11 cellular contexts compared by ENCODE assay signal in genomic region chr16:57301126-57301817, GRCh38. TPM values are rescaled to one million over a fixed set of nuclear protein-coding genes. Genes with fewer than 3 reads are reported as not detected.
A peak's percentile ranks its signal among the peaks of the same experiment; 100 is the strongest.
DNase-seq lines count a peak whose midpoint lies in the region; ATAC-seq and TF ChIP-seq lines count a peak whose summit lies in the region.
"Had no signal": no experiment of that assay in that cellular context is flagged by ENCODE, and none has a peak within 500 bp of the region (broad histone marks: within the 10 kb centered on the region; RNA-seq: fewer than 3 reads in every experiment).

No MANE protein-coding gene starts in this region.

- WGBS in esophagus squamous epithelium, 2 donors: 36 to 38% methylated on average over 16 to 19 of the region's 19 CpGs

- CTCF ChIA-PET in activated CD4-positive, alpha-beta memory T cell treated with anti-CD3 and anti-CD28 coated beads for 36 hours (lab: Charles Lee): interaction anchor here (0.9 to 8.6 kb wide), 15 partner anchors 11 to 250 kb away, joined by 3 to 210 read pairs (median 8); partner anchors contain the start of genes CIAPIN1 and COQ9

- no peaks in the 10 kb centered on the region for H3K36me3 ChIP-seq in CD4-positive, CD25-positive, alpha-beta regulatory T cell (ENCODE audit: control insufficient read depth, insufficient read depth, low read length)
- H3K36me3 ChIP-seq in Karpas-422 (ENCODE audit: insufficient read depth, low read length): no peaks in the 10 kb centered on the region
- H3K36me3 ChIP-seq in esophagus squamous epithelium: no peaks in the 10 kb centered on the region
- H3K36me3 ChIP-seq: right lobe of liver had no signal

- no peak overlapping the region for H2AFZ ChIP-seq in Karpas-422 (ENCODE audit: low read length)

- no peak overlapping the region for H3K27ac Mint-ChIP-seq in CD4-positive, CD25-positive, alpha-beta regulatory T cell
- H3K27ac Mint-ChIP-seq in activated CD4-positive, alpha-beta memory T cell treated with anti-CD3 and anti-CD28 coated beads for 36 hours: no peak overlapping the region

- no peak overlapping the region for H3K4me3 Mint-ChIP-seq in CD4-positive, CD25-positive, alpha-beta regulatory T cell
- no peak overlapping the region for H3K4me3 Mint-ChIP-seq in activated CD4-positive, alpha-beta memory T cell treated with anti-CD3 and anti-CD28 coated beads for 36 hours

- no peak for TF ChIP-seq CTCF in esophagus squamous epithelium (IDR thresholded peaks at IDR 0.05)

- H3K4me2 ChIP-seq in Karpas-422 (ENCODE audit: low read depth, low read length, poor library complexity, severe bottlenecking): peak overlapping the region; percentile 45

- H3K4me1 Mint-ChIP-seq in CD4-positive, CD25-positive, alpha-beta regulatory T cell: peaks cover 0 to 12% (median 4%) of the 10 kb centered on the region in 4 donors
- peaks cover 10% of the 10 kb centered on the region for H3K4me1 Mint-ChIP-seq in activated CD4-positive, alpha-beta memory T cell treated with anti-CD3 and anti-CD28 coated beads for 36 hours (ENCODE audit: low read depth)

- H3K27ac ChIP-seq in CD4-positive, CD25-positive, alpha-beta regulatory T cell (ENCODE audit: insufficient read depth, low read length, poor library complexity, severe bottlenecking): no peak overlapping the region
- no peak overlapping the region for H3K27ac ChIP-seq in Karpas-422 (ENCODE audit: low read length)
- peak overlapping the region in 3 of 4 donors; percentile 49 to 89 (median 60) for H3K27ac ChIP-seq in esophagus squamous epithelium

- H3K27me3 ChIP-seq in CD4-positive, CD25-positive, alpha-beta regulatory T cell (ENCODE audit: control insufficient read depth, insufficient read depth, low read length): no peaks in the 10 kb centered on the region
- H3K27me3 ChIP-seq in Karpas-422 (ENCODE audit: low read length) (no peaks in the 10 kb centered on the region), esophagus squamous epithelium (no peaks in the 10 kb centered on the region)
- H3K27me3 ChIP-seq: right lobe of liver had no signal

- H3K9ac ChIP-seq in Karpas-422 (ENCODE audit: low read length): no peak overlapping the region

- ATAC-seq in CD4-positive, CD25-positive, alpha-beta regulatory T cell (ENCODE audit: low read depth in 2 of 2): no peak
- no peak for ATAC-seq in HG02759 (IDR thresholded peaks at IDR 0.05; ENCODE audit: unreplicated experiment)
- no peak for ATAC-seq in HG02763 (IDR thresholded peaks at IDR 0.05; ENCODE audit: unreplicated experiment)

- no peak for TF ChIP-seq POLR2A in esophagus squamous epithelium (IDR thresholded peaks at IDR 0.05)

- POLR2A ChIA-PET in activated CD4-positive, alpha-beta memory T cell treated with anti-CD3 and anti-CD28 coated beads for 36 hours (lab: Charles Lee): interaction anchor here (1.2 kb wide), 1 partner anchor 116 kb away, joined by 6 read pairs; no protein-coding TSS in a partner anchor

- peaks cover 0 to 3% (median 0%) of the 10 kb centered on the region in 7 donors for H3K9me3 Mint-ChIP-seq in CD4-positive, CD25-positive, alpha-beta regulatory T cell
- no peaks in the 10 kb centered on the region for H3K9me3 Mint-ChIP-seq in activated CD4-positive, alpha-beta memory T cell treated with anti-CD3 and anti-CD28 coated beads for 36 hours

- H3K4me3 ChIP-seq in CD4-positive, CD25-positive, alpha-beta regulatory T cell (ENCODE audit: low read depth, low read length): peak overlapping the region; percentile 64
- H3K4me3 ChIP-seq in Karpas-422 (ENCODE audit: low read length) (no peak overlapping the region; the same call in 1 of the 2 replicates), esophagus squamous epithelium (peak overlapping the region in 3 of 4 donors; percentile 15 to 61 (median 32))
- H3K4me3 ChIP-seq: right lobe of liver had no signal

- peaks cover 5% of the 10 kb centered on the region for H3K27me3 Mint-ChIP-seq in CD4-positive, CD25-positive, alpha-beta regulatory T cell
- no peaks in the 10 kb centered on the region for H3K27me3 Mint-ChIP-seq in activated CD4-positive, alpha-beta memory T cell treated with anti-CD3 and anti-CD28 coated beads for 36 hours

- DNase-seq in CD4-positive, CD25-positive, alpha-beta regulatory T cell: no peak
- DNase-seq in Karpas-422 (no peak), esophagus squamous epithelium (lab: John Stamatoyannopoulos, UW) (no peak), posterior cingulate gyrus (peak in 6 of 10 donors; percentile 42 to 92 (median 74)), OCI-M2 (lab: John Stamatoyannopoulos, UW; ENCODE audit: unreplicated experiment) (no peak)
- no peak for DNase-seq in activated CD4-positive, alpha-beta memory T cell treated with anti-CD3 and anti-CD28 coated beads for 36 hours

- intact Hi-C loops in esophagus squamous epithelium (cut with DNase I) (loop anchor here (2.0 to 10.0 kb wide), 2 partner anchors 116 to 224 kb away; no protein-coding TSS in a partner anchor), posterior cingulate gyrus (cut with DNase I) (loop anchor here (2.0 kb wide), 2 partner anchors 72 to 218 kb away; partner anchors contain the start of gene CX3CL1)
- intact Hi-C loops in activated CD4-positive, alpha-beta memory T cell treated with anti-CD3 and anti-CD28 coated beads for 36 hours (cut with micrococcal nuclease): loop anchor here (5.0 kb wide), 2 partner anchors 161 to 236 kb away; partner anchors contain the start of genes CCDC102A and POLR2C

- H3K79me2 ChIP-seq in Karpas-422 (ENCODE audit: low read length): no peaks in the 10 kb centered on the region

- H4K20me1 ChIP-seq in Karpas-422 (ENCODE audit: insufficient read depth, low read depth, low read length): no peaks in the 10 kb centered on the region

- H3K9me3 ChIP-seq in CD4-positive, CD25-positive, alpha-beta regulatory T cell (ENCODE audit: control insufficient read depth in 2 of 2, low read length in 2 of 2): no peaks in the 10 kb centered on the region
- H3K9me3 ChIP-seq in Karpas-422 (ENCODE audit: low read length) (no peaks in the 10 kb centered on the region), esophagus squamous epithelium (no peaks in the 10 kb centered on the region)
- H3K9me3 ChIP-seq: right lobe of liver had no signal

- peaks cover 2% of the 10 kb centered on the region for H3K36me3 Mint-ChIP-seq in CD4-positive, CD25-positive, alpha-beta regulatory T cell
- H3K36me3 Mint-ChIP-seq in activated CD4-positive, alpha-beta memory T cell treated with anti-CD3 and anti-CD28 coated beads for 36 hours: no peaks in the 10 kb centered on the region

- H3K9me2 ChIP-seq in Karpas-422 (replicated peaks; ENCODE audit: insufficient read depth, low read length): no peaks in the 10 kb centered on the region

- peaks cover 19% of the 10 kb centered on the region for H3K4me1 ChIP-seq in CD4-positive, CD25-positive, alpha-beta regulatory T cell (ENCODE audit: control insufficient read depth, insufficient read depth, low read length, poor library complexity, severe bottlenecking)
- H3K4me1 ChIP-seq in Karpas-422 (ENCODE audit: low read length) (peaks cover 19% of the 10 kb centered on the region), esophagus squamous epithelium (peaks cover 12 to 50% (median 24%) of the 10 kb centered on the region in 3 donors)

RNA-seq across cellular contexts. Expression of gene PLLP, which starts 16.8 kb away (rescaled TPM):
- total RNA-seq in CD4-positive, CD25-positive, alpha-beta regulatory T cell: not detected
- 1 to 10 TPM in 2 of 4 donors, under 1 TPM in 2; 0.46 to 1.3 (median 0.82) TPM for polyA plus RNA-seq in CD4-positive, CD25-positive, alpha-beta regulatory T cell
- total RNA-seq in Karpas-422 (2014; rRNA removed; shearing (Covaris generic); ENCODE audit: low replicate concordance): not detected in 2 replicates
- total RNA-seq in esophagus squamous epithelium: 10 to 100 TPM; 15.5 to 38.5 (median 31.5) TPM
- total RNA-seq in activated CD4-positive, alpha-beta memory T cell treated with anti-CD3 and anti-CD28 coated beads for 36 hours: not detected
- total RNA-seq: LHCN-M2 had no signal

RNA-seq across cellular contexts. Expression of gene ARL2BP, which starts 56.2 kb away (rescaled TPM):
- total RNA-seq in CD4-positive, CD25-positive, alpha-beta regulatory T cell: 26.9 TPM
- polyA plus RNA-seq in CD4-positive, CD25-positive, alpha-beta regulatory T cell: 100 to 1,000 TPM; 102 to 121 (median 104) TPM
- 44.5 and 96.8 TPM in 2 replicates for total RNA-seq in Karpas-422 (2014; rRNA removed; shearing (Covaris generic); ENCODE audit: low replicate concordance)
- 10 to 100 TPM; 44.5 to 75.1 (median 54.6) TPM for total RNA-seq in esophagus squamous epithelium
- 10 to 100 TPM; 16.4 to 16.9 TPM for total RNA-seq in activated CD4-positive, alpha-beta memory T cell treated with anti-CD3 and anti-CD28 coated beads for 36 hours

RNA-seq across cellular contexts. Expression of gene CCL22, which starts 57.3 kb away (rescaled TPM):
- total RNA-seq in CD4-positive, CD25-positive, alpha-beta regulatory T cell: not detected
- polyA plus RNA-seq in CD4-positive, CD25-positive, alpha-beta regulatory T cell: not detected
- not detected in 2 replicates for total RNA-seq in Karpas-422 (2014; rRNA removed; shearing (Covaris generic); ENCODE audit: low replicate concordance)
- total RNA-seq in esophagus squamous epithelium: 1 to 10 TPM in 1 of 4 donors, under 1 TPM in 3; 0.09 to 1.6 (median 0.38) TPM
- total RNA-seq in activated CD4-positive, alpha-beta memory T cell treated with anti-CD3 and anti-CD28 coated beads for 36 hours: 1 to 10 TPM; 1.5 to 1.7 TPM
- total RNA-seq: bronchial epithelial cell, LHCN-M2 had no signal

Comparison
In these comparisons a context has a peak if more than half of its experiments do, and no peak if none do; other contexts are left out.
1. DNase-seq: peak in posterior cingulate gyrus (6 of 10); none in CD4-positive, CD25-positive, alpha-beta regulatory T cell (0 of 3), Karpas-422 (single experiment), esophagus squamous epithelium (single experiment), activated CD4-positive, alpha-beta memory T cell treated with anti-CD3 and anti-CD28 coated beads for 36 hours (single experiment) and OCI-M2 (single experiment).
2. H3K27ac ChIP-seq: peak in esophagus squamous epithelium (3 of 4); none in CD4-positive, CD25-positive, alpha-beta regulatory T cell (single experiment) and Karpas-422 (single experiment).
3. RNA of gene PLLP, which starts 16.8 kb away (total RNA-seq): 15.5 to 38.5 TPM in esophagus squamous epithelium; not detected in activated CD4-positive, alpha-beta memory T cell treated with anti-CD3 and anti-CD28 coated beads for 36 hours, not detected in CD4-positive, CD25-positive, alpha-beta regulatory T cell (single experiment) and not detected in Karpas-422; every median in the first group is over 10 times any median in the second.